ENCODE assay signal across 21 cellular contexts in genomic region chr2:78682781-78683180, GRCh38.
"Had no signal": no experiment of that assay in that cellular context is flagged by ENCODE, and none has a peak within 500 bp of the region (broad histone marks: within the 10 kb centered on the region; RNA-seq: fewer than 3 reads in every experiment).

No MANE protein-coding gene starts in this region.

- H3K27ac Mint-ChIP-seq: endodermal cell; memory B cell; natural killer cell treated with Interleukin-12 subunit alpha and Interleukin-12 subunit beta and Interleukin-15 and Interleukin-18, amount 100 ng/mL, for 72 hours; neural progenitor cell had no signal

- H3K4me3 Mint-ChIP-seq: endodermal cell; memory B cell; natural killer cell treated with Interleukin-12 subunit alpha and Interleukin-12 subunit beta and Interleukin-15 and Interleukin-18, amount 100 ng/mL, for 72 hours; neural progenitor cell had no signal

- H3K4me1 Mint-ChIP-seq: endodermal cell, memory B cell, neural progenitor cell had no signal

- H3K4me1 ChIP-seq: heart right ventricle, left lung, lower lobe of right lung, neural progenitor cell, parathyroid adenoma, prostate gland, right lobe of liver, stomach, transverse colon had no signal

- H3K4me3 ChIP-seq: coronary artery, heart right ventricle, left lung, lower lobe of right lung, neural progenitor cell, prostate gland, right lobe of liver, stomach, thoracic aorta, transverse colon had no signal

- H3K27me3 ChIP-seq: heart right ventricle, left lung, neural progenitor cell, right lobe of liver, stomach, transverse colon had no signal

- H3K27me3 Mint-ChIP-seq: memory B cell; natural killer cell treated with Interleukin-12 subunit alpha and Interleukin-12 subunit beta and Interleukin-15 and Interleukin-18, amount 100 ng/mL, for 72 hours had no signal

- H3K27ac ChIP-seq: coronary artery, heart right ventricle, left lung, lower lobe of right lung, neural progenitor cell, parathyroid adenoma, prostate gland, right lobe of liver, stomach, thoracic aorta, transverse colon had no signal

- ATAC-seq: heart right ventricle; left lung; lower lobe of right lung; natural killer cell treated with Interleukin-12 subunit alpha and Interleukin-12 subunit beta and Interleukin-15 and Interleukin-18, amount 100 ng/mL, for 72 hours; right lobe of liver had no signal

- FAIRE-seq: frontal cortex, keratinocyte had no signal

- DNase-seq: effector CD4-positive, alpha-beta T cell; endodermal cell; heart right ventricle; hypothalamus; left lung; lower lobe of right lung; midbrain; right lobe of liver; stimulated activated naive CD4-positive, alpha-beta T cell; stomach; substantia nigra; transverse colon had no signal

- H3K36me3 Mint-ChIP-seq: memory B cell, neural progenitor cell had no signal

- H3K36me3 ChIP-seq: heart right ventricle, left lung, lower lobe of right lung, neural progenitor cell, prostate gland, right lobe of liver, stomach, thoracic aorta, transverse colon had no signal

- H3K9me3 ChIP-seq: lower lobe of right lung, prostate gland, right lobe of liver, thoracic aorta, transverse colon had no signal
